ENCODE assay signal across 8 cellular contexts in genomic region chr20:62793757-62794006, GRCh38. TPM values are rescaled to one million over a fixed set of nuclear protein-coding genes. Genes with fewer than 3 reads are reported as not detected.
DNase-seq lines count a peak whose midpoint lies in the region; ATAC-seq and TF ChIP-seq lines count a peak whose summit lies in the region.

No MANE protein-coding gene starts in this region.

- H3K4me1 Mint-ChIP-seq in CD8-positive, alpha-beta memory T cell, result peaks cover 25 to 57% (median 33%) of the 10 kb centered on the region in 3 donors
- H3K4me1 Mint-ChIP-seq in effector memory CD8-positive, alpha-beta T cell (ENCODE audit: low read depth in 2 of 2), result peaks cover 28 to 38% of the 10 kb centered on the region in 2 donors

- H3K9me3 ChIP-seq in CD8-positive, alpha-beta memory T cell (ENCODE audit: low read length), result no peaks in the 10 kb centered on the region
- no peaks in the 10 kb centered on the region for H3K9me3 ChIP-seq in NT2/D1 (ENCODE audit: insufficient read depth, low read length)
- no peaks in the 10 kb centered on the region for H3K9me3 ChIP-seq in parathyroid adenoma (ENCODE audit: control insufficient read depth, low read length)

- peaks cover 0 to 13% (median 0%) of the 10 kb centered on the region in 3 donors for H3K36me3 Mint-ChIP-seq in CD8-positive, alpha-beta memory T cell
- peaks cover 36% of the 10 kb centered on the region for H3K36me3 Mint-ChIP-seq in effector memory CD8-positive, alpha-beta T cell (ENCODE audit: insufficient read depth)

- H3K27me3 ChIP-seq in CD8-positive, alpha-beta memory T cell (ENCODE audit: insufficient read depth, low read length, poor library complexity, severe bottlenecking), result no peaks in the 10 kb centered on the region
- H3K27me3 ChIP-seq in NT2/D1 (ENCODE audit: insufficient read depth, insufficient read length) (peaks cover 21% of the 10 kb centered on the region), parathyroid adenoma (ENCODE audit: control insufficient read depth, insufficient read depth, low read length) (no peaks in the 10 kb centered on the region)

- no peaks in the 10 kb centered on the region for H3K79me2 ChIP-seq in parathyroid adenoma

- H3K9ac ChIP-seq in NT2/D1 (ENCODE audit: insufficient read length, low read depth) (peak overlapping the region; percentile 68), parathyroid adenoma (no peak overlapping the region)

- TF ChIP-seq CTCF in parathyroid adenoma (IDR thresholded peaks at IDR 0.05), result no peak

- H3K4me3 Mint-ChIP-seq in CD8-positive, alpha-beta memory T cell, result peak overlapping the region; percentile 76 to 96 (median 86)
- peak overlapping the region; percentile 89 to 90 for H3K4me3 Mint-ChIP-seq in effector memory CD8-positive, alpha-beta T cell

- H3K9me3 Mint-ChIP-seq in CD8-positive, alpha-beta memory T cell, result no peaks in the 10 kb centered on the region
- no peaks in the 10 kb centered on the region for H3K9me3 Mint-ChIP-seq in effector memory CD8-positive, alpha-beta T cell

- H3K27me3 Mint-ChIP-seq in CD8-positive, alpha-beta memory T cell, result no peaks in the 10 kb centered on the region
- H3K27me3 Mint-ChIP-seq in effector memory CD8-positive, alpha-beta T cell, result no peaks in the 10 kb centered on the region

- ATAC-seq in effector memory CD8-positive, alpha-beta T cell (replicated peaks), result no peak

- peak overlapping the region; percentile 85 to 99 (median 94) for H3K27ac Mint-ChIP-seq in CD8-positive, alpha-beta memory T cell
- peak overlapping the region; percentile 96 to 97 for H3K27ac Mint-ChIP-seq in effector memory CD8-positive, alpha-beta T cell

- DNase-seq in CD8-positive, alpha-beta memory T cell, result no peak
- DNase-seq in NT2/D1 (ENCODE audit: low read depth, low spot score), result no peak
- DNase-seq in effector memory CD8-positive, alpha-beta T cell, result no peak
- no peak for DNase-seq in activated CD4-positive, CD25-positive, alpha-beta regulatory T cell (lab: John Stamatoyannopoulos, UW)
- no peak for DNase-seq in NCI-H1436 (lab: John Stamatoyannopoulos, UW)
- no peak for DNase-seq in NCI-H2171 treated with DMSO at 0.1 percent for 48 hours (lab: John Stamatoyannopoulos, UW)
- DNase-seq in SW 1271 (lab: John Stamatoyannopoulos, UW), result no peak

- peak overlapping the region; percentile 76 for H3K4me3 ChIP-seq in CD8-positive, alpha-beta memory T cell (ENCODE audit: low read length)
- H3K4me3 ChIP-seq in NT2/D1 (ENCODE audit: insufficient read length, low read depth), result peak overlapping the region; percentile 26
- H3K4me3 ChIP-seq in parathyroid adenoma (ENCODE audit: low read depth, low read length), result peak overlapping the region; percentile 47

- H3K27ac ChIP-seq in CD8-positive, alpha-beta memory T cell (ENCODE audit: low read depth, low read length), result peak overlapping the region; percentile 94
- peak overlapping the region; percentile 67 for H3K27ac ChIP-seq in parathyroid adenoma

- H3K4me1 ChIP-seq in CD8-positive, alpha-beta memory T cell (ENCODE audit: insufficient read depth, low read length), result peaks cover 22% of the 10 kb centered on the region
- H3K4me1 ChIP-seq in NT2/D1 (ENCODE audit: insufficient read depth, insufficient read length) (peaks cover 25% of the 10 kb centered on the region), parathyroid adenoma (peaks cover 11% of the 10 kb centered on the region)

- peak overlapping the region; percentile 62 for H3K4me2 ChIP-seq in parathyroid adenoma (ENCODE audit: low read length)

- CTCF ChIA-PET in CD8-positive, alpha-beta memory T cell (lab: Charles Lee), result interaction anchor here (1.1 to 4.5 kb wide), 7 partner anchors 11 to 294 kb away, joined by 3 to 31 read pairs (median 4); partner anchors contain the start of gene OGFR

- H2AFZ ChIP-seq in parathyroid adenoma, result peak overlapping the region; percentile 92

- POLR2A ChIA-PET in CD8-positive, alpha-beta memory T cell (lab: Charles Lee), result interaction anchor here (0.7 to 3.3 kb wide), 10 partner anchors 11 to 727 kb away, joined by 4 to 48 read pairs (median 10); partner anchors contain the start of genes GID8, OGFR, PPDPF and SLCO4A1

- H3K36me3 ChIP-seq in CD8-positive, alpha-beta memory T cell (ENCODE audit: insufficient read depth, low read length), result peaks cover 3% of the 10 kb centered on the region
- H3K36me3 ChIP-seq in NT2/D1 (ENCODE audit: insufficient read depth, insufficient read length, low read length) (peaks cover 17% of the 10 kb centered on the region), parathyroid adenoma (ENCODE audit: control insufficient read depth, insufficient read depth, low read length) (no peaks in the 10 kb centered on the region)

RNA-seq across cellular contexts. Expression of gene MRGBP, which starts 2.6 kb away (rescaled TPM):
- total RNA-seq in CD8-positive, alpha-beta memory T cell, result 10 to 100 TPM; 14.8 TPM
- polyA plus RNA-seq in CD8-positive, alpha-beta memory T cell, result 10.7 TPM

RNA-seq across cellular contexts. Expression of gene OGFR, which starts 11.0 kb away (rescaled TPM):
- total RNA-seq in CD8-positive, alpha-beta memory T cell, result 10 to 100 TPM; 45.7 to 47.9 TPM
- polyA plus RNA-seq in CD8-positive, alpha-beta memory T cell, result 64.2 TPM

RNA-seq across cellular contexts. Expression of gene COL9A3, which starts 23.2 kb away (rescaled TPM):
- total RNA-seq in CD8-positive, alpha-beta memory T cell, result not detected
- polyA plus RNA-seq in CD8-positive, alpha-beta memory T cell, result not detected

Comparison
In these comparisons a context has a peak if more than half of its experiments do, and no peak if none do; other contexts are left out.
1. H3K4me3 ChIP-seq: peak in every context shown above with its lines; median percentile 76 in CD8-positive, alpha-beta memory T cell; 47 in parathyroid adenoma; 26 in NT2/D1.